9 cellular contexts compared by ENCODE assay signal in the genomic region with DNA sequence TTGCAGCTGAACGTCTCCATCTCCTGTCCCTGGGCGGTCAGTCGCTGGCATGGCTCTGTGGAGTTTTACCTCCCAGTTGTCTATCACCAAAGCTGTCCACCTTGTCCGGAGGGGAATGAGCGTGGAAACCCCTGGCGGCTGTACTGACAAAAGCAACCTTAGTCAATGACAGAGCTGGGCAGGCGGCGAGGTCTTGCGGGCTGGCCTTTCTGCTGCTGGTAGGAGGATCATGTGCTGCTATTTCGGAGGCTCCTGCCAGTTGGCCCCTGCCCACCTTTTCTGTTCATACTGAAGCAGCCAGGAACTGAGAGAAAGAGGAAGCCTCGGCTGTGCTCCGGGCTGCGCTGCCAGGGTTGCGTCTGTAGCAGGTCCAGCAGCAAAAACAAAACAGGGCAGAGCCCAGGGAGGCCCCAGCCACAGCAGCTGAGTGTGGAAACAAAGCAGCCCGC. TPM values are rescaled to one million over a fixed set of nuclear protein-coding genes. Genes with fewer than 3 reads are reported as not detected.
DNase-seq lines count a peak whose midpoint lies in the region; ATAC-seq and TF ChIP-seq lines count a peak whose summit lies in the region.
"Had no signal": no experiment of that assay in that cellular context is flagged by ENCODE, and none has a peak within 500 bp of the region (broad histone marks: within the 10 kb centered on the region; RNA-seq: fewer than 3 reads in every experiment).

No MANE protein-coding gene starts in this region.

- H2AFZ ChIP-seq in parathyroid adenoma (peak overlapping the region; percentile 82), Karpas-422 (ENCODE audit: low read length) (no peak overlapping the region)

- H3K9ac ChIP-seq in parathyroid adenoma = no peak overlapping the region
- no peak overlapping the region for H3K9ac ChIP-seq in Karpas-422 (ENCODE audit: low read length)

- no peaks in the 10 kb centered on the region for H3K4me1 ChIP-seq in parathyroid adenoma
- H3K4me1 ChIP-seq in Karpas-422 (ENCODE audit: low read length) = no peaks in the 10 kb centered on the region

- H3K4me3 ChIP-seq in parathyroid adenoma (ENCODE audit: low read depth, low read length) (peak overlapping the region; percentile 12), Karpas-422 (ENCODE audit: low read length) (no peak overlapping the region)
- H3K4me3 ChIP-seq: HAP-1 had no signal

- CTCF ChIA-PET in GM10248 (lab: Yijun Ruan, JAX) = interaction anchor here (1.0 to 4.1 kb wide), 10 partner anchors 9 to 208 kb away, joined by 3 to 20 read pairs (median 4); no protein-coding TSS in a partner anchor

- no peaks in the 10 kb centered on the region for H3K9me3 ChIP-seq in parathyroid adenoma (ENCODE audit: control insufficient read depth, low read length)
- H3K9me3 ChIP-seq in Karpas-422 (ENCODE audit: low read length) = no peaks in the 10 kb centered on the region
- H3K9me3 ChIP-seq: HAP-1 had no signal

- H4K20me1 ChIP-seq in Karpas-422 (ENCODE audit: insufficient read depth, low read depth, low read length) = no peaks in the 10 kb centered on the region

- intact Hi-C loops in Right ventricle myocardium inferior (cut with DNase I) = no loop called here

- peak; percentile 93 for ATAC-seq in Right ventricle myocardium inferior

- H3K27me3 ChIP-seq in parathyroid adenoma (ENCODE audit: control insufficient read depth, insufficient read depth, low read length) (no peaks in the 10 kb centered on the region), Karpas-422 (ENCODE audit: low read length) (no peaks in the 10 kb centered on the region)

- peak; percentile 43 for DNase-seq in GM10248 (ENCODE audit: extremely low spot score)
- DNase-seq in SKM-1 (lab: John Stamatoyannopoulos, UW; ENCODE audit: unreplicated experiment) = peak; percentile 18
- DNase-seq in Right ventricle myocardium inferior (ENCODE audit: missing footprints) = peak; percentile 92
- DNase-seq in activated CD8-positive, alpha-beta memory T cell treated with anti-CD3 and anti-CD28 coated beads, Interleukin-2, amount 50 U/mL, for 48 hours = no peak
- DNase-seq in NCI-H1105 treated with DMSO at 0.1 percent for 48 hours (lab: John Stamatoyannopoulos, UW) = no peak
- no peak for DNase-seq in occipital lobe (lab: John Stamatoyannopoulos, UW)
- no peak for DNase-seq in Karpas-422

- POLR2A ChIA-PET in GM10248 (lab: Yijun Ruan, JAX) = no interaction called here

- H3K9me2 ChIP-seq in Karpas-422 (replicated peaks; ENCODE audit: insufficient read depth, low read length) = no peaks in the 10 kb centered on the region

- no peaks in the 10 kb centered on the region for H3K36me3 ChIP-seq in parathyroid adenoma (ENCODE audit: control insufficient read depth, insufficient read depth, low read length)
- no peaks in the 10 kb centered on the region for H3K36me3 ChIP-seq in Karpas-422 (ENCODE audit: insufficient read depth, low read length)
- H3K36me3 ChIP-seq: HAP-1 had no signal

- H3K79me2 ChIP-seq in parathyroid adenoma (no peaks in the 10 kb centered on the region), Karpas-422 (ENCODE audit: low read length) (no peaks in the 10 kb centered on the region)

- TF ChIP-seq CTCF in GM10248 (IDR thresholded peaks at IDR 0.05; ENCODE audit: control extremely low read depth, extremely low read depth, low read depth, missing control alignments) (peak; percentile 30), parathyroid adenoma (IDR thresholded peaks at IDR 0.05) (peak; percentile 23)

- H3K4me2 ChIP-seq in parathyroid adenoma (ENCODE audit: low read length) (peak overlapping the region; percentile 56), Karpas-422 (ENCODE audit: low read depth, low read length, poor library complexity, severe bottlenecking) (no peak overlapping the region)

- H3K27ac ChIP-seq in parathyroid adenoma (peak overlapping the region; percentile 4), Karpas-422 (ENCODE audit: low read length) (no peak overlapping the region)

RNA-seq across cellular contexts. Expression of a gene that starts 57.7 kb away (rescaled TPM):
- total RNA-seq in Right ventricle myocardium inferior (not detected), occipital lobe (0.62 TPM)
- total RNA-seq in Karpas-422 (2014; rRNA removed; shearing (Covaris generic); ENCODE audit: low replicate concordance) = not detected in 2 replicates

Comparison
In these comparisons a context has a peak if more than half of its experiments do, and no peak if none do; other contexts are left out.
1. DNase-seq: peak in GM10248 (single experiment), SKM-1 (single experiment) and Right ventricle myocardium inferior (single experiment); none in activated CD8-positive, alpha-beta memory T cell treated with anti-CD3 and anti-CD28 coated beads, Interleukin-2, amount 50 U/mL, for 48 hours (single experiment), NCI-H1105 treated with DMSO at 0.1 percent for 48 hours (single experiment), occipital lobe (single experiment) and Karpas-422 (single experiment).